ENCODE assay signal across 8 cellular contexts in the genomic region with DNA sequence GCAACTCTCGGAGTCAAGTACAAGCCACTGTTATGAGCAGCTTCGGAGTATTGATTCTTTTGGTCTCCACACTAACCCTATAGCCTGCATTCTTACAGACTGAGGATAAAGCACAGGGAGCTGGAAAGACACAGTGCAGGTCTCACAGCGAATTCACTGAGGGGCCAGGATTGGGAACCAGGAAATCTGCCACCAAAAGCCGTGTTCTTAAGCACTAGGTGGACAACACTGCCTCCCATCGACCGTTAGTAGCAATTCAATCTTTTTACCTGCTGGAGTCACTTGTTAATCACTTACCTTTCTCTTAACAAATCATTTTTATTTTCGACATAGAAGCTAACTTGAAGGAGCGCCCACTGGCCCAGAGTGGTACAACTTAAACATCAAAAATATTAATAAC. TPM values are rescaled to one million over a fixed set of nuclear protein-coding genes. Genes with fewer than 3 reads are reported as not detected.
A peak's percentile ranks its signal among the peaks of the same experiment; 100 is the strongest.
DNase-seq lines count a peak whose midpoint lies in the region; ATAC-seq, FAIRE-seq and TF ChIP-seq lines count a peak whose summit lies in the region.

No MANE protein-coding gene starts in this region.

- CTCF ChIA-PET in AG04449 (lab: Yijun Ruan, JAX) = interaction anchor here (0.8 to 2.0 kb wide), 10 partner anchors 9 to 238 kb away, joined by 3 to 8 read pairs (median 5); a partner anchor contains a TSS

- no peak for ATAC-seq in stimulated activated naive CD8-positive, alpha-beta T cell treated with anti-CD3 and anti-CD28 coated beads, Interleukin-15, Interleukin-2, amounts not matched to agents 100 U/mL and 50 U/mL, for 24 hours
- no peak for ATAC-seq in GM21515 (IDR thresholded peaks at IDR 0.05; ENCODE audit: unreplicated experiment)

- H3K4me3 ChIP-seq in AG04449 (ENCODE audit: low read depth, low read length) = no peak overlapping the region
- H3K4me3 ChIP-seq in choroid plexus epithelial cell (ENCODE audit: low read depth, low read length) = no peak overlapping the region

- DNase-seq in AG04449 (ENCODE audit: low read depth, low spot score) (no peak), NCI-H2227 treated with DMSO at 0.1 percent for 48 hours (lab: John Stamatoyannopoulos, UW) (peak; percentile 42), choroid plexus epithelial cell (ENCODE audit: low read depth) (peak; percentile 72), neural crest cell (ENCODE audit: low read depth, low spot score) (no peak)
- no peak for DNase-seq in stimulated activated naive CD8-positive, alpha-beta T cell treated with anti-CD3 and anti-CD28 coated beads, Interleukin-15, Interleukin-2, amounts not matched to agents 100 U/mL and 50 U/mL, for 24 hours
- no peak for DNase-seq in stimulated activated CD4-positive, alpha-beta T cell treated with anti-CD3 and anti-CD28 coated beads, Interleukin-12 subunit alpha, Interleukin-12 subunit beta, amount 100 ng/mL, for 4 hours

- H3K9me3 Mint-ChIP-seq in neural crest cell = no peaks in the 10 kb centered on the region

- no peak overlapping the region for H3K4me3 Mint-ChIP-seq in neural crest cell

- TF ChIP-seq CTCF in AG04449 (IDR thresholded peaks at IDR 0.05; ENCODE audit: insufficient read depth, low read length, missing control alignments) (peak; percentile 36), choroid plexus epithelial cell (conservative IDR thresholded peaks at IDR 0.05; ENCODE audit: low read depth, low read length) (peak; percentile 79), neural crest cell (conservative IDR thresholded peaks at IDR 0.05) (peak; percentile 67)

- H3K27ac Mint-ChIP-seq in neural crest cell (ENCODE audit: unreplicated experiment) = no peak overlapping the region

- POLR2A ChIA-PET in AG04449 (lab: Yijun Ruan, JAX) = no interaction called here

- H3K27me3 Mint-ChIP-seq in neural crest cell (ENCODE audit: low read depth) = peaks cover 40% of the 10 kb centered on the region

- peak; percentile 62 for FAIRE-seq in G401.6 (lab: Jason Lieb, UNC)

- H3K36me3 Mint-ChIP-seq in neural crest cell (ENCODE audit: low read depth) = no peaks in the 10 kb centered on the region

- no peaks in the 10 kb centered on the region for H3K4me1 Mint-ChIP-seq in neural crest cell

RNA-seq across cellular contexts. Expression of a gene that starts 6.3 kb away (rescaled TPM):
- total RNA-seq in neural crest cell = not detected in 2 replicates

RNA-seq across cellular contexts. Expression of a gene that starts 20.3 kb away (rescaled TPM):
- 52.8 and 55.9 TPM in 2 replicates for total RNA-seq in neural crest cell

RNA-seq across cellular contexts. Expression of a gene that starts 28.8 kb away (rescaled TPM):
- total RNA-seq in neural crest cell = not detected in 2 replicates

RNA-seq across cellular contexts. Expression of a gene that starts 36.6 kb away (rescaled TPM):
- 88.1 and 96.8 TPM in 2 replicates for total RNA-seq in neural crest cell

RNA-seq across cellular contexts. Expression of a gene that starts 46.8 kb away (rescaled TPM):
- total RNA-seq in neural crest cell = 95.1 and 105 TPM in 2 replicates

Comparison
In these comparisons a context has a peak if more than half of its experiments do, and no peak if none do; other contexts are left out.
1. DNase-seq: peak in NCI-H2227 treated with DMSO at 0.1 percent for 48 hours (single experiment) and choroid plexus epithelial cell (single experiment); none in AG04449 (single experiment), neural crest cell (single experiment), stimulated activated naive CD8-positive, alpha-beta T cell treated with anti-CD3 and anti-CD28 coated beads, Interleukin-15, Interleukin-2, amounts not matched to agents 100 U/mL and 50 U/mL, for 24 hours (single experiment) and stimulated activated CD4-positive, alpha-beta T cell treated with anti-CD3 and anti-CD28 coated beads, Interleukin-12 subunit alpha, Interleukin-12 subunit beta, amount 100 ng/mL, for 4 hours (single experiment).
2. Peak in every context shown above with its lines, with median percentiles within 50 percentile points of each other: CTCF ChIP-seq.